ENCODE assay signal across 8 cellular contexts in genomic region chr3:50121416-50122032, GRCh38. TPM values are rescaled to one million over a fixed set of nuclear protein-coding genes. Genes with fewer than 3 reads are reported as not detected.
DNase-seq lines count a peak whose midpoint lies in the region; ATAC-seq and TF ChIP-seq lines count a peak whose summit lies in the region.

No MANE protein-coding gene starts in this region.

- H3K9me3 ChIP-seq in Caco-2: no peaks in the 10 kb centered on the region

- ATAC-seq in GM21619 (IDR thresholded peaks at IDR 0.05; ENCODE audit: unreplicated experiment) (peak; percentile 51), WTC11 (peak; percentile 85), HG02884 (IDR thresholded peaks at IDR 0.05; ENCODE audit: unreplicated experiment) (no peak)

- H3K9me3 Mint-ChIP-seq in Caco-2 (ENCODE audit: unreplicated experiment) (no peaks in the 10 kb centered on the region), WTC11 (no peaks in the 10 kb centered on the region)

- H3K4me3 ChIP-seq in Caco-2 (ENCODE audit: low read depth, low read length): no peak overlapping the region
- no peak overlapping the region for H3K4me3 ChIP-seq in cardiac fibroblast (replicated peaks in 1 of 2; ENCODE audit: low read depth in 2 of 2, low read length in 2 of 2)

- no peak overlapping the region for H3K4me3 Mint-ChIP-seq in Caco-2 (ENCODE audit: unreplicated experiment)
- H3K4me3 Mint-ChIP-seq in WTC11: no peak overlapping the region

- no TSS peak for BruUV-seq in Caco-2 (replicated peaks; lab: Mats Ljungman, UMichigan)

- H3K27me3 ChIP-seq in Caco-2 (replicated peaks; ENCODE audit: control insufficient read depth, insufficient read depth, low read length): no peaks in the 10 kb centered on the region

- H3K36me3 Mint-ChIP-seq in Caco-2 (ENCODE audit: insufficient read depth, unreplicated experiment) (peaks cover 75% of the 10 kb centered on the region), WTC11 (peaks cover 25% of the 10 kb centered on the region)

- H3K36me3 ChIP-seq in Caco-2 (ENCODE audit: control insufficient read depth, insufficient read depth, low read length): no peaks in the 10 kb centered on the region; the same call in 1 of the 2 replicates

- no peak overlapping the region for H3K27ac Mint-ChIP-seq in Caco-2 (ENCODE audit: unreplicated experiment)
- peak overlapping the region; percentile 70; the same call in 1 of the 2 replicates for H3K27ac Mint-ChIP-seq in WTC11

- TF ChIP-seq CTCF in Caco-2 (IDR thresholded peaks at IDR 0.05; ENCODE audit: insufficient read depth in 1 of 2, low read depth in 1 of 2, low read length in 1 of 2, severe bottlenecking in 1 of 2, unreplicated experiment in 1 of 2) (peak; percentile 84 to 87), WTC11 (IDR thresholded peaks at IDR 0.05) (peak; percentile 87), cardiac fibroblast (IDR thresholded peaks at IDR 0.05; ENCODE audit: low read depth, low read length) (peak; percentile 71)

- H3K4me1 Mint-ChIP-seq in Caco-2 (ENCODE audit: low read depth, unreplicated experiment): peaks cover 24% of the 10 kb centered on the region
- H3K4me1 Mint-ChIP-seq in WTC11: peaks cover 37% of the 10 kb centered on the region

- H3K27me3 Mint-ChIP-seq in Caco-2 (ENCODE audit: insufficient read depth, unreplicated experiment) (no peaks in the 10 kb centered on the region), WTC11 (ENCODE audit: low read depth) (no peaks in the 10 kb centered on the region)

- peak; percentile 84 to 85 for DNase-seq in Caco-2
- DNase-seq in NCI-H2029 treated with DMSO at 0.1 percent for 48 hours (lab: John Stamatoyannopoulos, UW): peak; percentile 2
- peak; percentile 84 for DNase-seq in WTC11 (ENCODE audit: low spot score)
- DNase-seq in cardiac fibroblast (ENCODE audit: low read depth in 2 of 2): peak; percentile 85 to 89
- peak; percentile 83 for DNase-seq in kidney tubule cell (ENCODE audit: low spot score)
- DNase-seq in stimulated activated CD4-positive, alpha-beta T cell treated with anti-CD3 and anti-CD28 coated beads, Interleukin-2, amount 100 ng/mL, for 48 hours: peak; percentile 61 to 72

- peaks cover 32% of the 10 kb centered on the region for H3K4me1 ChIP-seq in Caco-2

- POLR2A ChIA-PET in Caco-2 (lab: Charles Lee) (no interaction called here), WTC11 (lab: Charles Lee) (interaction anchor here (2.2 kb wide), 1 partner anchor 42 kb away, joined by 6 read pairs; no protein-coding TSS in a partner anchor)

- intact Hi-C loops in Caco-2 (cut with micrococcal nuclease; ENCODE audit: unreplicated experiment): loop anchor here (1.0 kb wide), 3 partner anchors 34 to 105 kb away; partner anchors contain the start of gene SEMA3F

- CTCF ChIA-PET in Caco-2 (lab: Charles Lee): interaction anchor here (0.6 to 2.0 kb wide), 10 partner anchors 12 to 189 kb away, joined by 3 to 15 read pairs (median 3); no protein-coding TSS in a partner anchor
- CTCF ChIA-PET in WTC11 (lab: Charles Lee): interaction anchor here (0.6 to 5.9 kb wide), 24 partner anchors 10 to 174 kb away, joined by 3 to 74 read pairs (median 6); partner anchors contain the start of gene GNAT1

TF ChIP-seq in WTC11, 78 proteins besides CTCF, POLR2A, EP300 and RAD21 (continues in another document):
- TF ChIP-seq OVOL2 (CRISPR knock-in tag; IDR thresholded peaks at IDR 0.05; ENCODE audit: borderline replicate concordance): no peak
- TF ChIP-seq ATF2 (CRISPR knock-in tag; IDR thresholded peaks at IDR 0.05; ENCODE audit: borderline replicate concordance, low read depth): no peak
- TF ChIP-seq GABPB1 (CRISPR knock-in tag; IDR thresholded peaks at IDR 0.05): no peak
- 0 out of 2 replicates have a peak, but pooled peaks have one; percentile 13 for TF ChIP-seq ZNF423 (CRISPR knock-in tag; IDR thresholded peaks at IDR 0.05)
- 0 out of 2 replicates have a peak, but pooled peaks have one; percentile 28 for TF ChIP-seq ZSCAN18 (CRISPR knock-in tag; IDR thresholded peaks at IDR 0.05)
- TF ChIP-seq ERG (CRISPR knock-in tag; IDR thresholded peaks at IDR 0.05): peak; percentile 79; the same call in 1 of the 2 replicates
- no peak for TF ChIP-seq NR2C2 (CRISPR knock-in tag; IDR thresholded peaks at IDR 0.05)
- TF ChIP-seq ZNF532 (CRISPR knock-in tag; IDR thresholded peaks at IDR 0.05; ENCODE audit: borderline replicate concordance): peak; percentile 73; the same call in 1 of the 2 replicates
- TF ChIP-seq ZNF671 (CRISPR knock-in tag; IDR thresholded peaks at IDR 0.05): peak; percentile 60; the same call in 1 of the 2 replicates
- 0 out of 2 replicates have a peak, but pooled peaks have one; percentile 36 for TF ChIP-seq SP1 (CRISPR knock-in tag; conservative IDR thresholded peaks at IDR 0.05)
- TF ChIP-seq HMGXB4 (CRISPR knock-in tag; IDR thresholded peaks at IDR 0.05): 0 out of 2 replicates have a peak, but pooled peaks have one; percentile 18

RNA-seq across cellular contexts. Expression of gene RBM5, which starts 32.8 kb away (rescaled TPM):
- total RNA-seq in Caco-2 (2022): 145 and 166 TPM in 2 replicates
- total RNA-seq in WTC11 (2021): 88.0 to 92.3 TPM (median 92.1 TPM) in 3 replicates

RNA-seq across cellular contexts. Expression of gene SEMA3F, which starts 33.6 kb away (rescaled TPM):
- 11.3 and 16.5 TPM in 2 replicates for total RNA-seq in Caco-2 (2022)
- 49.0 to 52.0 TPM (median 52.0 TPM) in 3 replicates for total RNA-seq in WTC11 (2021)

Comparison
In these comparisons a context has a peak if more than half of its experiments do, and no peak if none do; other contexts are left out.
1. DNase-seq: peak in every context shown above with its lines; median percentile 87 in cardiac fibroblast; 84 in Caco-2; 84 in WTC11; 83 in kidney tubule cell; 66 in stimulated activated CD4-positive, alpha-beta T cell treated with anti-CD3 and anti-CD28 coated beads, Interleukin-2, amount 100 ng/mL, for 48 hours; 2 in NCI-H2029 treated with DMSO at 0.1 percent for 48 hours.